ENCODE assay signal across 1 cellular context in genomic region chr18:3453540-3454364, GRCh38.
TF ChIP-seq lines count a peak whose summit lies in the region.

No MANE protein-coding gene starts in this region.

TF ChIP-seq in H1, 55 proteins besides CTCF, POLR2A, EP300 and RAD21 (continued from another document):
- no peak for TF ChIP-seq USF2 (IDR thresholded peaks at IDR 0.05; ENCODE audit: low read length)
- peak in 1 of 2 experiments; percentile 62; a peak in 1 of 4 replicates for TF ChIP-seq HDAC2 (IDR thresholded peaks at IDR 0.05; ENCODE audit: borderline replicate concordance in 1 of 2, low read depth in 2 of 2, low read length in 2 of 2)
- no peak for TF ChIP-seq ATF2 (IDR thresholded peaks at IDR 0.05; ENCODE audit: low read length)
- no peak for TF ChIP-seq SRF (IDR thresholded peaks at IDR 0.05; ENCODE audit: low read depth, low read length)
- TF ChIP-seq SIN3A (conservative IDR thresholded peaks at IDR 0.05 in 1 of 2, IDR thresholded peaks at IDR 0.05 in 1 of 2; ENCODE audit: low read depth in 1 of 2, low read length in 2 of 2) = peak; percentile 94 to 95; a peak in 3 of 4 replicates
- TF ChIP-seq SIX5 (IDR thresholded peaks at IDR 0.05; ENCODE audit: low read depth, low read length) = no peak
